Comparison of ENCODE assay signal across 8 cellular contexts in genomic region chr2:74457129-74457548, GRCh38. TPM values are rescaled to one million over a fixed set of nuclear protein-coding genes. Genes with fewer than 3 reads are reported as not detected.
A peak's percentile ranks its signal among the peaks of the same experiment; 100 is the strongest.
DNase-seq lines count a peak whose midpoint lies in the region; ATAC-seq, FAIRE-seq and TF ChIP-seq lines count a peak whose summit lies in the region.

No MANE protein-coding gene starts in this region.

- no peak for FAIRE-seq in keratinocyte (lab: Jason Lieb, UNC)

- intact Hi-C loops in heart left ventricle (cut with DNase I) = loop anchor here in 1 of 10 donors (5.0 kb wide), 1 partner anchor 40 kb away; no protein-coding TSS in a partner anchor
- intact Hi-C loops in left cardiac atrium (cut with DNase I) = no loop called here

- peaks cover 46% of the 10 kb centered on the region for H3K4me1 Mint-ChIP-seq in activated T-helper 17 cell treated with anti-CD3 and anti-CD28 coated beads, Interleukin-2, amount 50 U/mL, for 72 hours

- H3K27ac Mint-ChIP-seq in activated T-helper 17 cell treated with anti-CD3 and anti-CD28 coated beads, Interleukin-2, amount 50 U/mL, for 72 hours = peak overlapping the region; percentile 99

- H3K4me2 ChIP-seq in keratinocyte (ENCODE audit: control insufficient read depth, extremely low read depth, insufficient read depth, low read depth, low read length) = peak overlapping the region; percentile 79

- no peaks in the 10 kb centered on the region for H3K9me3 Mint-ChIP-seq in activated T-helper 17 cell treated with anti-CD3 and anti-CD28 coated beads, Interleukin-2, amount 50 U/mL, for 72 hours

- H3K9ac ChIP-seq in keratinocyte (ENCODE audit: control insufficient read depth, extremely low read depth, insufficient read depth, low read length) = peak overlapping the region; percentile 95

- peaks cover 0 to 20% (median 10%) of the 10 kb centered on the region in 9 donors for H3K36me3 ChIP-seq in heart left ventricle
- H3K36me3 ChIP-seq in keratinocyte (ENCODE audit: control insufficient read depth in 2 of 2, extremely low read depth in 1 of 2, insufficient read depth in 2 of 2, low read length in 2 of 2) = peaks cover 7 to 13% of the 10 kb centered on the region in 2 experiments
- peaks cover 11% of the 10 kb centered on the region for H3K36me3 ChIP-seq in suprapubic skin

- H3K27ac ChIP-seq in heart left ventricle = peak overlapping the region; percentile 84 to 98 (median 95)
- peak overlapping the region; percentile 72 for H3K27ac ChIP-seq in keratinocyte (ENCODE audit: control insufficient read depth, insufficient read depth, low read length)
- H3K27ac ChIP-seq in suprapubic skin = peak overlapping the region; percentile 89

- TF ChIP-seq POLR2A in heart left ventricle (IDR thresholded peaks at IDR 0.05) = no peak
- TF ChIP-seq POLR2A in suprapubic skin (IDR thresholded peaks at IDR 0.05) = no peak

- H3K9me1 ChIP-seq in keratinocyte (ENCODE audit: control insufficient read depth, extremely low read depth, insufficient read depth, low read length) = no peaks in the 10 kb centered on the region

- H3K36me3 Mint-ChIP-seq in activated T-helper 17 cell treated with anti-CD3 and anti-CD28 coated beads, Interleukin-2, amount 50 U/mL, for 72 hours (ENCODE audit: low read depth) = peaks cover 51% of the 10 kb centered on the region

- H3K9me3 ChIP-seq in heart left ventricle (no peaks in the 10 kb centered on the region), keratinocyte (ENCODE audit: control insufficient read depth, low read depth, low read length) (no peaks in the 10 kb centered on the region), suprapubic skin (no peaks in the 10 kb centered on the region)

- dilution Hi-C loops in keratinocyte (cut with MboI; ENCODE audit: extremely low pct_ligation_motif_present, low sequenced_read_pairs) = no loop called here

- H3K79me2 ChIP-seq in keratinocyte (ENCODE audit: control insufficient read depth, insufficient read depth, low read length) = peaks cover 20% of the 10 kb centered on the region

- peaks cover 5 to 40% (median 32%) of the 10 kb centered on the region in 12 donors for H3K4me1 ChIP-seq in heart left ventricle
- peaks cover 21% of the 10 kb centered on the region for H3K4me1 ChIP-seq in keratinocyte (ENCODE audit: control insufficient read depth, extremely low read depth, insufficient read depth, low read length)
- H3K4me1 ChIP-seq in suprapubic skin = peaks cover 42% of the 10 kb centered on the region

- no peaks in the 10 kb centered on the region for H3K27me3 Mint-ChIP-seq in activated T-helper 17 cell treated with anti-CD3 and anti-CD28 coated beads, Interleukin-2, amount 50 U/mL, for 72 hours

- WGBS in heart left ventricle, 4 donors = 1 to 5% (median 3%) methylated on average over 16 to 27 of the region's 27 CpGs
- WGBS in suprapubic skin = under 1% methylated on average over 16 of the region's 27 CpGs

- no peak for TF ChIP-seq EP300 in suprapubic skin (IDR thresholded peaks at IDR 0.05)

- ATAC-seq in heart left ventricle (no peak), left cardiac atrium (no peak), GM18498 (IDR thresholded peaks at IDR 0.05; ENCODE audit: unreplicated experiment) (no peak)
- ATAC-seq in activated T-helper 17 cell treated with anti-CD3 and anti-CD28 coated beads, Interleukin-2, amount 50 U/mL, for 72 hours (replicated peaks) = no peak

- TF ChIP-seq CTCF in heart left ventricle (IDR thresholded peaks at IDR 0.05) (no peak), keratinocyte (optimal IDR thresholded peaks at IDR 0.05 in 1 of 3, IDR thresholded peaks at IDR 0.05 in 1 of 3, conservative IDR thresholded peaks at IDR 0.05 in 1 of 3; ENCODE audit: extremely low read depth in 1 of 3, insufficient read depth in 2 of 3, low read length in 3 of 3) (no peak), suprapubic skin (IDR thresholded peaks at IDR 0.05) (no peak)

- H3K27me3 ChIP-seq in heart left ventricle (no peaks in the 10 kb centered on the region), keratinocyte (ENCODE audit: control insufficient read depth, extremely low read depth, insufficient read depth, low read length) (no peaks in the 10 kb centered on the region), suprapubic skin (no peaks in the 10 kb centered on the region)

- DNase-seq in heart left ventricle (no peak), left cardiac atrium (no peak), keratinocyte (ENCODE audit: low read depth, low spot score) (no peak), suprapubic skin (ENCODE audit: low spot score in 2 of 2) (no peak), NK-92 (lab: John Stamatoyannopoulos, UW; ENCODE audit: unreplicated experiment) (no peak), SKM-1 treated with dmso at 0.1 percent for 144 hours (lab: John Stamatoyannopoulos, UW; ENCODE audit: unreplicated experiment) (no peak)

- peak overlapping the region; percentile 100 for H3K4me3 Mint-ChIP-seq in activated T-helper 17 cell treated with anti-CD3 and anti-CD28 coated beads, Interleukin-2, amount 50 U/mL, for 72 hours

- peak overlapping the region; percentile 50 to 83 (median 70) for H3K4me3 ChIP-seq in heart left ventricle
- H3K4me3 ChIP-seq in keratinocyte (ENCODE audit: control insufficient read depth in 2 of 3, extremely low read depth in 1 of 3, insufficient read depth in 2 of 3, low read depth in 1 of 3, low read length in 3 of 3) = peak overlapping the region; percentile 47 to 79 (median 73)
- H3K4me3 ChIP-seq in suprapubic skin = peak overlapping the region; percentile 61

- H2AFZ ChIP-seq in keratinocyte (ENCODE audit: control insufficient read depth, low read length) = peak overlapping the region; percentile 58

- no peaks in the 10 kb centered on the region for H4K20me1 ChIP-seq in keratinocyte (ENCODE audit: control insufficient read depth, extremely low read depth, insufficient read depth, low read length)

RNA-seq across cellular contexts. Expression of gene WBP1, which starts 1.1 kb away (rescaled TPM):
- total RNA-seq in heart left ventricle = 10 to 100 TPM; 32.7 to 58.4 (median 42.4) TPM
- 10 to 100 TPM; 29.0 to 44.2 TPM for polyA plus RNA-seq in heart left ventricle
- total RNA-seq in left cardiac atrium = 10 to 100 TPM; 42.2 to 56.7 TPM
- 10 to 100 TPM; 34.1 to 48.5 TPM for total RNA-seq in activated T-helper 17 cell treated with anti-CD3 and anti-CD28 coated beads, Interleukin-2, amount 50 U/mL, for 72 hours
- polyA plus RNA-seq in keratinocyte = 72.3 to 143 TPM (median 75.5 TPM) in 3 replicates
- 3.3 TPM for polyA plus RNA-seq in keratinocyte (2011; ENCODE audit: low read depth)
- 48.8 and 75.9 TPM in 2 replicates for polyA plus RNA-seq in keratinocyte (2011; cell fraction: cytosol; rRNA removed)
- 327 and 329 TPM in 2 replicates for polyA plus RNA-seq in keratinocyte (2011; cell fraction: nucleus; rRNA removed)
- polyA plus RNA-seq in keratinocyte (2012; ENCODE audit: low replicate concordance) = 50.3 and 68.2 TPM in 2 replicates
- 50.5 to 128 TPM (median 64.9 TPM) in 3 replicates for polyA minus RNA-seq in keratinocyte
- 27.8 TPM for polyA minus RNA-seq in keratinocyte (2011; cell fraction: cytosol; rRNA and poly(A)+ RNA removed)
- 24.3 and 25.1 TPM in 2 replicates for polyA minus RNA-seq in keratinocyte (2011; cell fraction: nucleus; rRNA and poly(A)+ RNA removed)
- total RNA-seq in suprapubic skin = 100 to 1,000 TPM in 1 of 4 donors, 10 to 100 TPM in 3; 40.7 to 121 (median 47.0) TPM

RNA-seq across cellular contexts. Expression of gene INO80B, which starts 2.3 kb away (rescaled TPM):
- 10 to 100 TPM; 11.7 to 29.2 (median 21.3) TPM for total RNA-seq in heart left ventricle
- 10 to 100 TPM; 26.1 to 28.5 TPM for polyA plus RNA-seq in heart left ventricle
- total RNA-seq in left cardiac atrium = 10 to 100 TPM; 21.1 to 22.1 TPM
- 10 to 100 TPM; 27.8 to 37.9 TPM for total RNA-seq in activated T-helper 17 cell treated with anti-CD3 and anti-CD28 coated beads, Interleukin-2, amount 50 U/mL, for 72 hours
- 16.8 to 23.9 TPM (median 18.8 TPM) in 3 replicates for polyA plus RNA-seq in keratinocyte
- 7.9 TPM for polyA plus RNA-seq in keratinocyte (2011; ENCODE audit: low read depth)
- polyA plus RNA-seq in keratinocyte (2011; cell fraction: cytosol; rRNA removed) = 9.1 and 18.1 TPM in 2 replicates
- polyA plus RNA-seq in keratinocyte (2011; cell fraction: nucleus; rRNA removed) = 81.0 and 87.6 TPM in 2 replicates
- polyA plus RNA-seq in keratinocyte (2012; ENCODE audit: low replicate concordance) = 20.0 and 37.1 TPM in 2 replicates
- 1.9 to 16.8 TPM (median 11.8 TPM) in 3 replicates for polyA minus RNA-seq in keratinocyte
- polyA minus RNA-seq in keratinocyte (2011; cell fraction: cytosol; rRNA and poly(A)+ RNA removed) = 12.5 TPM
- polyA minus RNA-seq in keratinocyte (2011; cell fraction: nucleus; rRNA and poly(A)+ RNA removed) = 10.2 and 11.9 TPM in 2 replicates
- 10 to 100 TPM; 15.9 to 75.9 (median 36.0) TPM for total RNA-seq in suprapubic skin

RNA-seq across cellular contexts. Expression of gene MOGS, which starts 8.0 kb away (rescaled TPM):
- total RNA-seq in heart left ventricle = 10 to 100 TPM; 17.3 to 31.9 (median 22.8) TPM
- 10 to 100 TPM; 15.8 to 34.4 TPM for polyA plus RNA-seq in heart left ventricle
- 10 to 100 TPM; 25.3 to 32.7 TPM for total RNA-seq in left cardiac atrium
- 10 to 100 TPM; 68.3 to 70.9 TPM for total RNA-seq in activated T-helper 17 cell treated with anti-CD3 and anti-CD28 coated beads, Interleukin-2, amount 50 U/mL, for 72 hours
- polyA plus RNA-seq in keratinocyte = 52.8 to 72.0 TPM (median 63.1 TPM) in 3 replicates
- 9.6 TPM for polyA plus RNA-seq in keratinocyte (2011; ENCODE audit: low read depth)
- polyA plus RNA-seq in keratinocyte (2011; cell fraction: cytosol; rRNA removed) = 16.7 and 23.7 TPM in 2 replicates
- polyA plus RNA-seq in keratinocyte (2011; cell fraction: nucleus; rRNA removed) = 161 and 190 TPM in 2 replicates
- 52.2 and 59.7 TPM in 2 replicates for polyA plus RNA-seq in keratinocyte (2012; ENCODE audit: low replicate concordance)
- 52.9 to 105 TPM (median 72.9 TPM) in 3 replicates for polyA minus RNA-seq in keratinocyte
- polyA minus RNA-seq in keratinocyte (2011; cell fraction: cytosol; rRNA and poly(A)+ RNA removed) = 62.5 TPM
- polyA minus RNA-seq in keratinocyte (2011; cell fraction: nucleus; rRNA and poly(A)+ RNA removed) = 105 and 107 TPM in 2 replicates
- total RNA-seq in suprapubic skin = 10 to 100 TPM; 44.1 to 81.3 (median 50.1) TPM

RNA-seq across cellular contexts. Expression of gene MRPL53, which starts 15.3 kb away (rescaled TPM):
- total RNA-seq in heart left ventricle = 100 to 1,000 TPM in 7 of 9 donors, 10 to 100 TPM in 2; 64.9 to 180 (median 140) TPM
- polyA plus RNA-seq in heart left ventricle = 100 to 1,000 TPM in 1 of 2 donors, 10 to 100 TPM in 1; 77.6 to 128 TPM
- total RNA-seq in left cardiac atrium = 100 to 1,000 TPM; 110 to 127 TPM
- 10 to 100 TPM; 83.8 to 91.2 TPM for total RNA-seq in activated T-helper 17 cell treated with anti-CD3 and anti-CD28 coated beads, Interleukin-2, amount 50 U/mL, for 72 hours
- polyA plus RNA-seq in keratinocyte = 28.5 to 31.0 TPM (median 29.0 TPM) in 3 replicates
- polyA plus RNA-seq in keratinocyte (2011; ENCODE audit: low read depth) = 28.3 TPM
- 10.7 and 23.1 TPM in 2 replicates for polyA plus RNA-seq in keratinocyte (2011; cell fraction: cytosol; rRNA removed)
- 15.6 and 19.0 TPM in 2 replicates for polyA plus RNA-seq in keratinocyte (2011; cell fraction: nucleus; rRNA removed)
- polyA plus RNA-seq in keratinocyte (2012; ENCODE audit: low replicate concordance) = 35.8 and 61.3 TPM in 2 replicates
- 12.3 to 13.4 TPM (median 12.4 TPM) in 3 replicates for polyA minus RNA-seq in keratinocyte
- polyA minus RNA-seq in keratinocyte (2011; cell fraction: cytosol; rRNA and poly(A)+ RNA removed) = 34.0 TPM
- 5.9 and 7.7 TPM in 2 replicates for polyA minus RNA-seq in keratinocyte (2011; cell fraction: nucleus; rRNA and poly(A)+ RNA removed)
- 10 to 100 TPM; 13.1 to 36.0 (median 26.7) TPM for total RNA-seq in suprapubic skin

RNA-seq across cellular contexts. Expression of gene RTKN, which starts 15.4 kb away (rescaled TPM):
- total RNA-seq in heart left ventricle (10 to 100 TPM; 10.9 to 19.6 (median 15.3) TPM), left cardiac atrium (10 to 100 TPM; 14.1 to 18.7 TPM), suprapubic skin (10 to 100 TPM; 48.2 to 63.1 (median 56.7) TPM)
- polyA plus RNA-seq in heart left ventricle (10 to 100 TPM; 18.0 to 27.6 TPM), keratinocyte (110 to 180 TPM (median 145 TPM) in 3 replicates)
- total RNA-seq in activated T-helper 17 cell treated with anti-CD3 and anti-CD28 coated beads, Interleukin-2, amount 50 U/mL, for 72 hours = 1 to 10 TPM; 1.2 to 3.1 TPM
- polyA plus RNA-seq in keratinocyte (2011; ENCODE audit: low read depth) = 32.0 TPM
- 64.6 and 107 TPM in 2 replicates for polyA plus RNA-seq in keratinocyte (2011; cell fraction: cytosol; rRNA removed)
- 394 and 410 TPM in 2 replicates for polyA plus RNA-seq in keratinocyte (2011; cell fraction: nucleus; rRNA removed)
- polyA plus RNA-seq in keratinocyte (2012; ENCODE audit: low replicate concordance) = 69.0 and 143 TPM in 2 replicates
- 112 to 129 TPM (median 120 TPM) in 3 replicates for polyA minus RNA-seq in keratinocyte
- 123 TPM for polyA minus RNA-seq in keratinocyte (2011; cell fraction: cytosol; rRNA and poly(A)+ RNA removed)
- polyA minus RNA-seq in keratinocyte (2011; cell fraction: nucleus; rRNA and poly(A)+ RNA removed) = 125 and 139 TPM in 2 replicates
